16 cellular contexts compared by ENCODE assay signal in genomic region chr3:24363242-24363641, GRCh38.
A peak's percentile ranks its signal among the peaks of the same experiment; 100 is the strongest.
DNase-seq lines count a peak whose midpoint lies in the region; ATAC-seq, FAIRE-seq and TF ChIP-seq lines count a peak whose summit lies in the region.
"Had no signal": no experiment of that assay in that cellular context is flagged by ENCODE, and none has a peak within 500 bp of the region (broad histone marks: within the 10 kb centered on the region; RNA-seq: fewer than 3 reads in every experiment).

No MANE protein-coding gene starts in this region.

- peak overlapping the region; percentile 50 for H3K4me2 ChIP-seq in PC-3 (ENCODE audit: low read length)

- H3K9me3 ChIP-seq in PC-3 (ENCODE audit: low read length) (no peaks in the 10 kb centered on the region), pancreas (no peaks in the 10 kb centered on the region)

- H3K4me3 ChIP-seq in AG10803 (ENCODE audit: low read length), result no peak overlapping the region
- no peak overlapping the region for H3K4me3 ChIP-seq in PC-3 (ENCODE audit: low read length)
- no peak overlapping the region for H3K4me3 ChIP-seq in fibroblast of villous mesenchyme (ENCODE audit: low read depth, low read length)
- H3K4me3 ChIP-seq in pancreas, result no peak overlapping the region

- no peak for ATAC-seq in PC-3
- ATAC-seq in pancreas, result peak in 3 of 4 donors; percentile 74 to 84 (median 78)
- ATAC-seq in GM18520 (IDR thresholded peaks at IDR 0.05; ENCODE audit: unreplicated experiment), result no peak
- ATAC-seq in HG02885 (IDR thresholded peaks at IDR 0.05; ENCODE audit: poor library complexity, unreplicated experiment), result no peak

- no peak for FAIRE-seq in pancreas (lab: Jason Lieb, UNC)
- FAIRE-seq: frontal cortex, H1 had no signal

- H3K27me3 ChIP-seq in PC-3 (ENCODE audit: low read length), result no peaks in the 10 kb centered on the region
- no peaks in the 10 kb centered on the region for H3K27me3 ChIP-seq in pancreas

- no TSS peak for BruUV-seq in PC-3 (replicated peaks; lab: Mats Ljungman, UMichigan)

- H3K79me2 ChIP-seq in PC-3 (ENCODE audit: low read length), result 0 out of 2 replicates have a peak, but pooled peaks cover 3% of the 10 kb centered on the region

- H4K20me1 ChIP-seq in PC-3 (ENCODE audit: low read length), result no peaks in the 10 kb centered on the region

- 6% methylated on average over 1 of the region's 1 CpG for WGBS in pancreas, 2 donors

- H3K36me3 ChIP-seq in PC-3 (ENCODE audit: low read depth, low read length) (no peaks in the 10 kb centered on the region), pancreas (no peaks in the 10 kb centered on the region)

- H3K9ac ChIP-seq in PC-3 (ENCODE audit: low read length), result no peak overlapping the region

- peak; percentile 32 for DNase-seq in AG10803 (ENCODE audit: low read depth)
- peak; percentile 62 for DNase-seq in PC-3
- peak; percentile 53 for DNase-seq in fibroblast of villous mesenchyme (ENCODE audit: low read depth)
- peak in 2 of 6 donors; percentile 14 to 37 for DNase-seq in pancreas
- DNase-seq in NCI-H146 (lab: John Stamatoyannopoulos, UW), result no peak
- DNase-seq in SKM-1 treated with dmso at 0.1 percent for 144 hours (lab: John Stamatoyannopoulos, UW; ENCODE audit: unreplicated experiment), result no peak
- DNase-seq: activated CD8-positive, alpha-beta memory T cell treated with anti-CD3 and anti-CD28 coated beads for 24 hours; activated gamma-delta T cell; Calu3; effector CD4-positive, alpha-beta T cell; NCI-H1105; posterior cingulate gyrus had no signal

- no peaks in the 10 kb centered on the region for H3F3A ChIP-seq in PC-3 (ENCODE audit: low read length, unreplicated experiment)

- H3K4me1 ChIP-seq in PC-3 (ENCODE audit: insufficient read depth, low read length) (peaks cover 33% of the 10 kb centered on the region), pancreas (peaks cover 27 to 39% (median 33%) of the 10 kb centered on the region in 3 donors)

- intact Hi-C loops in PC-3 (cut with micrococcal nuclease), result loop anchor here (10.0 kb wide), 1 partner anchor 298 kb away; no protein-coding TSS in a partner anchor
- intact Hi-C loops in pancreas (cut with DNase I), result loop anchor here in 1 of 3 donors (10.0 kb wide), 1 partner anchor 132 kb away; the partner anchor contains the start of gene THRB

- no peak for TF ChIP-seq CTCF in AG10803 (conservative IDR thresholded peaks at IDR 0.05; ENCODE audit: low read length)
- no peak for TF ChIP-seq CTCF in PC-3 (conservative IDR thresholded peaks at IDR 0.05; ENCODE audit: low read depth, low read length)
- no peak for TF ChIP-seq CTCF in fibroblast of villous mesenchyme (IDR thresholded peaks at IDR 0.05; ENCODE audit: insufficient read depth, low read depth, low read length)
- TF ChIP-seq CTCF in pancreas (IDR thresholded peaks at IDR 0.05), result no peak

- H2AFZ ChIP-seq in PC-3 (ENCODE audit: low read length), result no peak overlapping the region

- POLR2A ChIA-PET in PC-3 (lab: Charles Lee; ENCODE audit: unreplicated experiment), result no interaction called here

- no peaks in the 10 kb centered on the region for H3K9me2 ChIP-seq in PC-3 (replicated peaks; ENCODE audit: low read length)

- CTCF ChIA-PET in PC-3 (lab: Charles Lee), result no interaction called here

- H3K27ac ChIP-seq in PC-3 (ENCODE audit: low read length) (no peak overlapping the region), pancreas (peak overlapping the region in 1 of 4 donors; percentile 24)

Comparison
In these comparisons a context has a peak if more than half of its experiments do, and no peak if none do; other contexts are left out.
1. DNase-seq: peak in AG10803 (single experiment), PC-3 (single experiment) and fibroblast of villous mesenchyme (single experiment); none in NCI-H146 (single experiment) and SKM-1 treated with dmso at 0.1 percent for 144 hours (single experiment).
2. ATAC-seq: peak in pancreas (3 of 4); none in PC-3 (single experiment), GM18520 (single experiment) and HG02885 (single experiment).